In the genomic region with DNA sequence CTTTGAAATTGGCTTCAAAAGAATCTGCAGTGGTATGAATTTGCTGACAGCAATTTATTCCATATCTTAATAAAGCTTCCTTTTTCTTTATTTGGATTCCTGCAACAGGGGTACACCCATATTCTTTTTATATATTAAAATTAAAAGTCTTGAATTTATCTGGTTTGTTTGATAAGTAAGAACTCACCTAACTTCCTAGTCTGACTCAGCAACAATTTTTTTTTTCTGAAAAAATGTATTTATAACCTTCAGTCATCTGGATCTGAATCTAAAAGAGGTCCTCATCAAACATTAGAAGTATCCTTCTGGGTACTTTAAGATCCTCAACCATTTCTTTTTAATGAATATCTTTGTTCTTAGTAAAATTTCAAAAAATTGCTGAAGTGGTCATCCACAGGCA, we compare ENCODE assay signal across 1 cellular context.
TF ChIP-seq lines count a peak whose summit lies in the region.

No MANE protein-coding gene starts in this region.

TF ChIP-seq in K562, 482 proteins besides CTCF, POLR2A, EP300 and RAD21:
- TF ChIP-seq MTF1 (CRISPR knock-in tag; IDR thresholded peaks at IDR 0.05; ENCODE audit: borderline replicate concordance), result no peak
- TF ChIP-seq MAFF (IDR thresholded peaks at IDR 0.05; ENCODE audit: low read length), result 0 out of 2 replicates have a peak, but pooled peaks have one; percentile 13
- TF ChIP-seq ZNF316 (IDR thresholded peaks at IDR 0.05), result peak; percentile 78
- TF ChIP-seq, protein P1, sequence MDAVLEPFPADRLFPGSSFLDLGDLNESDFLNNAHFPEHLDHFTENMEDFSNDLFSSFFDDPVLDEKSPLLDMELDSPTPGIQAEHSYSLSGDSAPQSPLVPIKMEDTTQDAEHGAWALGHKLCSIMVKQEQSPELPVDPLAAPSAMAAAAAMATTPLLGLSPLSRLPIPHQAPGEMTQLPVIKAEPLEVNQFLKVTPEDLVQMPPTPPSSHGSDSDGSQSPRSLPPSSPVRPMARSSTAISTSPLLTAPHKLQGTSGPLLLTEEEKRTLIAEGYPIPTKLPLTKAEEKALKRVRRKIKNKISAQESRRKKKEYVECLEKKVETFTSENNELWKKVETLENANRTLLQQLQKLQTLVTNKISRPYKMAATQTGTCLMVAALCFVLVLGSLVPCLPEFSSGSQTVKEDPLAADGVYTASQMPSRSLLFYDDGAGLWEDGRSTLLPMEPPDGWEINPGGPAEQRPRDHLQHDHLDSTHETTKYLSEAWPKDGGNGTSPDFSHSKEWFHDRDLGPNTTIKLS (IDR thresholded peaks at IDR 0.05; ENCODE audit: borderline replicate concordance, low read depth), result no peak
- TF ChIP-seq, protein P2, sequence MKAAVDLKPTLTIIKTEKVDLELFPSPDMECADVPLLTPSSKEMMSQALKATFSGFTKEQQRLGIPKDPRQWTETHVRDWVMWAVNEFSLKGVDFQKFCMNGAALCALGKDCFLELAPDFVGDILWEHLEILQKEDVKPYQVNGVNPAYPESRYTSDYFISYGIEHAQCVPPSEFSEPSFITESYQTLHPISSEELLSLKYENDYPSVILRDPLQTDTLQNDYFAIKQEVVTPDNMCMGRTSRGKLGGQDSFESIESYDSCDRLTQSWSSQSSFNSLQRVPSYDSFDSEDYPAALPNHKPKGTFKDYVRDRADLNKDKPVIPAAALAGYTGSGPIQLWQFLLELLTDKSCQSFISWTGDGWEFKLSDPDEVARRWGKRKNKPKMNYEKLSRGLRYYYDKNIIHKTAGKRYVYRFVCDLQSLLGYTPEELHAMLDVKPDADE (conservative IDR thresholded peaks at IDR 0.05; ENCODE audit: control insufficient read depth, low read depth, low read length), result no peak
- TF ChIP-seq C11orf30 (IDR thresholded peaks at IDR 0.05; ENCODE audit: low read depth), result peak; percentile 50
- 0 out of 2 replicates have a peak, but pooled peaks have one; percentile 14 for TF ChIP-seq NFE2 (IDR thresholded peaks at IDR 0.05; ENCODE audit: low read depth)
